Comparison of ENCODE assay signal across 2 cellular contexts in the genomic region with DNA sequence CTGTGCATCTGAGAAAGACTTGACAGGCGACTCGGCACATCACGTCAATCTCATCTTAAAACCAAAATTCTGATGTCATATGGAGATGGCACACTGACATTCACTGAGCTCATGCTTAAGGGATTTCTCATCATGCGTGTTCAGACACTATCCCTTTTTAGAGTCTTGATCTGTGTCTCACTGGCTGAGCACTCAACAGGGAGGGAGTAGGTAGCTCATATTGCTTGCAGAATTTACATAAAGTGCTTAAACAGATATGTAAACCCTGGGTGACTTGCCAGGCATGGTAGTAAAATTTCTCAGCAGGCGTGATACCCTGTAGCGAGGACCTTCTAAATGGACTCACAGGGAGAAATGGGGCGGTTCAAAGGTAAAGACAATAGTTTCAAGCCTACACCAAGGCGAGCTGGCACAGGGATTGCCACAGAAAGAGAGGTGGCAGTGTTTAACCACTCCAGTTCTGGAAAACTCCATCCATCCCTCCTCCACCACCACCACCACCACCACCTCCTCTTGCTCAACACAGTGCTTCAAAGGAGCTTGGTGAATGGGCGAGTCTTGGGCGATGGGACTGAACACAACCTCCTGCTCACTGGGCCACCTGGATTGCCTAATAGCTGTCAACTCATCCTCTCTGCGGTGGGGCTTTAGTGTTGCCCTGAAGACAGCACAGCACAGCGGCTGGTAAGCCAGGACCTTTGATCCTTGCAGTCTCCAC.
TF ChIP-seq lines count a peak whose summit lies in the region.

No MANE protein-coding gene starts in this region.

TF ChIP-seq in HepG2, 621 proteins besides CTCF, POLR2A, EP300 and RAD21 (continued from another document):
- no peak for TF ChIP-seq ZFX (CRISPR knock-in tag; IDR thresholded peaks at IDR 0.05; ENCODE audit: low read depth)
- no peak for TF ChIP-seq ARID4A (CRISPR knock-in tag; IDR thresholded peaks at IDR 0.05; ENCODE audit: borderline replicate concordance)
- TF ChIP-seq ZNF383 (CRISPR knock-in tag; IDR thresholded peaks at IDR 0.05; ENCODE audit: borderline replicate concordance) = no peak
- no peak for TF ChIP-seq MTF2 (CRISPR knock-in tag; IDR thresholded peaks at IDR 0.05; ENCODE audit: borderline replicate concordance)
- TF ChIP-seq, protein P1, sequence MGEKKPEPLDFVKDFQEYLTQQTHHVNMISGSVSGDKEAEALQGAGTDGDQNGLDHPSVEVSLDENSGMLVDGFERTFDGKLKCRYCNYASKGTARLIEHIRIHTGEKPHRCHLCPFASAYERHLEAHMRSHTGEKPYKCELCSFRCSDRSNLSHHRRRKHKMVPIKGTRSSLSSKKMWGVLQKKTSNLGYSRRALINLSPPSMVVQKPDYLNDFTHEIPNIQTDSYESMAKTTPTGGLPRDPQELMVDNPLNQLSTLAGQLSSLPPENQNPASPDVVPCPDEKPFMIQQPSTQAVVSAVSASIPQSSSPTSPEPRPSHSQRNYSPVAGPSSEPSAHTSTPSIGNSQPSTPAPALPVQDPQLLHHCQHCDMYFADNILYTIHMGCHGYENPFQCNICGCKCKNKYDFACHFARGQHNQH (CRISPR knock-in tag; IDR thresholded peaks at IDR 0.05) = no peak
- no peak for TF ChIP-seq SOX6 (IDR thresholded peaks at IDR 0.05)
- no peak for TF ChIP-seq SOX6 (CRISPR knock-in tag; IDR thresholded peaks at IDR 0.05)
- no peak for TF ChIP-seq HDAC1 (CRISPR knock-in tag; IDR thresholded peaks at IDR 0.05)
- TF ChIP-seq ARNT (IDR thresholded peaks at IDR 0.05) = no peak
- no peak for TF ChIP-seq ZFAT (CRISPR knock-in tag; conservative IDR thresholded peaks at IDR 0.05)
- TF ChIP-seq FOSL1 (CRISPR knock-in tag; IDR thresholded peaks at IDR 0.05; ENCODE audit: borderline replicate concordance) = no peak
TF ChIP-seq in HepG2: peak in this region for 0.

TF ChIP-seq in K562, 482 proteins besides CTCF, POLR2A, EP300 and RAD21 (continued from another document):
- TF ChIP-seq CEBPG (CRISPR knock-in tag; IDR thresholded peaks at IDR 0.05) (no peak), CEBPG (tag; conservative IDR thresholded peaks at IDR 0.05 in 1 of 2, IDR thresholded peaks at IDR 0.05 in 1 of 2) (peak in 1 of 2 experiments; percentile 74; a peak in 2 of 4 replicates), ILF3 (IDR thresholded peaks at IDR 0.05; ENCODE audit: borderline replicate concordance) (no peak)
